Comparison of ENCODE assay signal across 9 cellular contexts in the genomic region with DNA sequence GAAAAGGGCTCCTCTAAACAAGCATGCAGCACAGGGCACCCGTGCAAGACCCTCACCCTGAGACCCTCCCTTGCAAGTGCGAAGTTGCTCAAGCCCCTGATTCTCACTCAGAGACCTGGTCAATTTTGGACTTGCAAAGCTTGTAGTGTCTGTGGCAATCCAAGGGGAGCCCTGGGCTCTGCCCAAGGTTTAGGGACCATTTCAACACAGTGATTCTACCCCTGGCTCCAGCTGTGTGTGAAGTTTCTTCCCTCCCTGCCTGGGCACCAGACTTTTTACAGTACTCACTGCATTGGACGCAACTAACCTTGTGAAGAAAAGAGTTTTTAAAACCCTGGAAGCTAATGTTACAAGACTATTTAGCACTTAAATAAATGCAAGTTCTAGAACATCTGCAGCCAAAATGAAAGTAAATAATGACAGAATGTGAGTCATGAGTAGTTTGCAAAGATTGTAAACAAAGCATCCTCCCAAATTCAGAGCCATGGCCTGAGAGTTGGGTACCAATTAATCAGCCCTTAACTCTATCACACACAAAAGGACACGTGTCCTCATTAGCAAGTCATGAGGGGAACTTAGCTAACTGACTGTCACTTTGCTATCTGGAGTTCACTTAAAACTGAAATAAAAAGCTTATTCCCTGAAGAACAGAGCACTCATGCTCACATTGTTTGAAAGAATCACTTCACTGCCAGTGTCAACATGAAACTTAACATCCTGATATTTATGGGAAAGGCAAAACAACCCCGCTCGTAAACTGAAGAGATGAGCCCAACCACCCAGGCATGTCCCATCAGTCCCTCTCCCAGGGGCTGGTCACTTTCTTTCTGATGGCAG. TPM values are rescaled to one million over a fixed set of nuclear protein-coding genes. Genes with fewer than 3 reads are reported as not detected.
DNase-seq lines count a peak whose midpoint lies in the region; ATAC-seq and TF ChIP-seq lines count a peak whose summit lies in the region.
"Had no signal": no experiment of that assay in that cellular context is flagged by ENCODE, and none has a peak within 500 bp of the region (broad histone marks: within the 10 kb centered on the region; RNA-seq: fewer than 3 reads in every experiment).

No MANE protein-coding gene starts in this region.

- CTCF ChIA-PET in activated CD4-positive, alpha-beta T cell treated with anti-CD3 and anti-CD28 coated beads, Interleukin-2, amount 10 ng/mL, durations not matched to agents 7 days and 5 days (lab: Charles Lee), result interaction anchor here (0.6 to 1.6 kb wide), 3 partner anchors 49 to 204 kb away, joined by 3 to 4 read pairs (median 3); no protein-coding TSS in a partner anchor

- no peak overlapping the region for H3K4me3 ChIP-seq in fibroblast of the aortic adventitia (ENCODE audit: low read depth, low read length)
- H3K4me3 ChIP-seq in subcutaneous abdominal adipose tissue (ENCODE audit: low read depth in 1 of 5, low read length in 5 of 5), result no peak overlapping the region
- H3K4me3 ChIP-seq in gastrocnemius medialis, result no peak overlapping the region
- H3K4me3 ChIP-seq: left lung had no signal

- peaks cover 25% of the 10 kb centered on the region for H3K36me3 Mint-ChIP-seq in activated CD4-positive, alpha-beta T cell treated with anti-CD3 and anti-CD28 coated beads, Interleukin-2, amount 10 ng/mL, durations not matched to agents 7 days and 5 days (ENCODE audit: low read depth)

- no peaks in the 10 kb centered on the region for H3K27me3 ChIP-seq in subcutaneous abdominal adipose tissue (ENCODE audit: control insufficient read depth in 5 of 5, insufficient read depth in 4 of 5, low read length in 5 of 5)
- H3K27me3 ChIP-seq in gastrocnemius medialis, result no peaks in the 10 kb centered on the region
- H3K27me3 ChIP-seq: left lung had no signal

- DNase-seq in activated CD4-positive, alpha-beta T cell treated with anti-CD3 and anti-CD28 coated beads, Interleukin-2, amount 10 ng/mL, durations not matched to agents 7 days and 5 days, result no peak
- no peak for DNase-seq in activated CD4-positive, alpha-beta T cell treated with anti-CD3 and anti-CD28 coated beads, Interleukin-2, amount 50 U/mL, for 48 hours
- peak; percentile 26 for DNase-seq in OCI-M1 (lab: John Stamatoyannopoulos, UW)
- peak; percentile 34 for DNase-seq in fibroblast of the aortic adventitia (ENCODE audit: low read depth)
- DNase-seq in gastrocnemius medialis, result no peak
- DNase-seq: left lung had no signal

- TF ChIP-seq CTCF in fibroblast of the aortic adventitia (IDR thresholded peaks at IDR 0.05; ENCODE audit: insufficient read depth, low read length), result no peak
- no peak for TF ChIP-seq CTCF in gastrocnemius medialis (IDR thresholded peaks at IDR 0.05 in 4 of 5, conservative IDR thresholded peaks at IDR 0.05 in 1 of 5)

- ATAC-seq in GM18519 (IDR thresholded peaks at IDR 0.05; ENCODE audit: low FRiP score, unreplicated experiment) (no peak), GM19035 (IDR thresholded peaks at IDR 0.05; ENCODE audit: unreplicated experiment) (no peak), gastrocnemius medialis (no peak)
- ATAC-seq: left lung had no signal

- intact Hi-C loops in gastrocnemius medialis (cut with DNase I; ENCODE audit: low total_unique reads), result no loop called here

- no peaks in the 10 kb centered on the region for H3K9me3 Mint-ChIP-seq in activated CD4-positive, alpha-beta T cell treated with anti-CD3 and anti-CD28 coated beads, Interleukin-2, amount 10 ng/mL, durations not matched to agents 7 days and 5 days

- H3K9ac ChIP-seq in subcutaneous abdominal adipose tissue (ENCODE audit: low read length in 5 of 5), result no peak overlapping the region

- no peaks in the 10 kb centered on the region for H3K9me3 ChIP-seq in subcutaneous abdominal adipose tissue (ENCODE audit: control insufficient read depth in 5 of 5, low read length in 5 of 5)
- no peaks in the 10 kb centered on the region for H3K9me3 ChIP-seq in gastrocnemius medialis
- H3K9me3 ChIP-seq: left lung had no signal

- H3K27ac ChIP-seq in subcutaneous abdominal adipose tissue (ENCODE audit: low read depth, low read length), result peak overlapping the region; percentile 2
- no peak overlapping the region for H3K27ac ChIP-seq in gastrocnemius medialis

- POLR2A ChIA-PET in activated CD4-positive, alpha-beta T cell treated with anti-CD3 and anti-CD28 coated beads, Interleukin-2, amount 10 ng/mL, durations not matched to agents 7 days and 5 days (lab: Charles Lee), result no interaction called here

- in situ Hi-C loops in gastrocnemius medialis (cut with MboI; ENCODE audit: low sequenced_read_pairs in 4 of 4), result no loop called here

- H3K4me1 Mint-ChIP-seq in activated CD4-positive, alpha-beta T cell treated with anti-CD3 and anti-CD28 coated beads, Interleukin-2, amount 10 ng/mL, durations not matched to agents 7 days and 5 days, result peaks cover 76% of the 10 kb centered on the region

- no peak for TF ChIP-seq POLR2A in gastrocnemius medialis (IDR thresholded peaks at IDR 0.05)

- H3K4me1 ChIP-seq in subcutaneous abdominal adipose tissue (ENCODE audit: control insufficient read depth in 5 of 5, insufficient read depth in 5 of 5, low read length in 5 of 5), result peaks cover 0 to 28% (median 12%) of the 10 kb centered on the region in 5 donors
- H3K4me1 ChIP-seq in gastrocnemius medialis, result peaks cover 5% of the 10 kb centered on the region in 2 donors

- no peaks in the 10 kb centered on the region for H3K27me3 Mint-ChIP-seq in activated CD4-positive, alpha-beta T cell treated with anti-CD3 and anti-CD28 coated beads, Interleukin-2, amount 10 ng/mL, durations not matched to agents 7 days and 5 days

- H3K36me3 ChIP-seq in subcutaneous abdominal adipose tissue (ENCODE audit: control insufficient read depth in 5 of 5, insufficient read depth in 5 of 5, low read length in 5 of 5) (peaks cover 0 to 9% (median 0%) of the 10 kb centered on the region in 5 donors), gastrocnemius medialis (no peaks in the 10 kb centered on the region)
- H3K36me3 ChIP-seq: left lung had no signal

- no peak overlapping the region for H3K4me3 Mint-ChIP-seq in activated CD4-positive, alpha-beta T cell treated with anti-CD3 and anti-CD28 coated beads, Interleukin-2, amount 10 ng/mL, durations not matched to agents 7 days and 5 days

- peak overlapping the region; percentile 80 for H3K27ac Mint-ChIP-seq in activated CD4-positive, alpha-beta T cell treated with anti-CD3 and anti-CD28 coated beads, Interleukin-2, amount 10 ng/mL, durations not matched to agents 7 days and 5 days

RNA-seq across cellular contexts. Expression of gene RGS10, which starts 48.1 kb away (rescaled TPM):
- 100 to 1,000 TPM; 151 to 172 TPM for total RNA-seq in activated CD4-positive, alpha-beta T cell treated with anti-CD3 and anti-CD28 coated beads, Interleukin-2, amount 10 ng/mL, durations not matched to agents 7 days and 5 days
- total RNA-seq in fibroblast of the aortic adventitia (ENCODE audit: low replicate concordance) (42.0 and 42.4 TPM in 2 replicates), gastrocnemius medialis (10 to 100 TPM in 2 of 4 donors, 1 to 10 TPM in 2; 3.0 to 64.2 (median 12.0) TPM)

Comparison
In these comparisons a context has a peak if more than half of its experiments do, and no peak if none do; other contexts are left out.
1. DNase-seq: peak in OCI-M1 (single experiment) and fibroblast of the aortic adventitia (single experiment); none in activated CD4-positive, alpha-beta T cell treated with anti-CD3 and anti-CD28 coated beads, Interleukin-2, amount 10 ng/mL, durations not matched to agents 7 days and 5 days (single experiment), activated CD4-positive, alpha-beta T cell treated with anti-CD3 and anti-CD28 coated beads, Interleukin-2, amount 50 U/mL, for 48 hours (0 of 2) and gastrocnemius medialis (0 of 2).